Comparison of ENCODE assay signal across 8 cellular contexts in the genomic region with DNA sequence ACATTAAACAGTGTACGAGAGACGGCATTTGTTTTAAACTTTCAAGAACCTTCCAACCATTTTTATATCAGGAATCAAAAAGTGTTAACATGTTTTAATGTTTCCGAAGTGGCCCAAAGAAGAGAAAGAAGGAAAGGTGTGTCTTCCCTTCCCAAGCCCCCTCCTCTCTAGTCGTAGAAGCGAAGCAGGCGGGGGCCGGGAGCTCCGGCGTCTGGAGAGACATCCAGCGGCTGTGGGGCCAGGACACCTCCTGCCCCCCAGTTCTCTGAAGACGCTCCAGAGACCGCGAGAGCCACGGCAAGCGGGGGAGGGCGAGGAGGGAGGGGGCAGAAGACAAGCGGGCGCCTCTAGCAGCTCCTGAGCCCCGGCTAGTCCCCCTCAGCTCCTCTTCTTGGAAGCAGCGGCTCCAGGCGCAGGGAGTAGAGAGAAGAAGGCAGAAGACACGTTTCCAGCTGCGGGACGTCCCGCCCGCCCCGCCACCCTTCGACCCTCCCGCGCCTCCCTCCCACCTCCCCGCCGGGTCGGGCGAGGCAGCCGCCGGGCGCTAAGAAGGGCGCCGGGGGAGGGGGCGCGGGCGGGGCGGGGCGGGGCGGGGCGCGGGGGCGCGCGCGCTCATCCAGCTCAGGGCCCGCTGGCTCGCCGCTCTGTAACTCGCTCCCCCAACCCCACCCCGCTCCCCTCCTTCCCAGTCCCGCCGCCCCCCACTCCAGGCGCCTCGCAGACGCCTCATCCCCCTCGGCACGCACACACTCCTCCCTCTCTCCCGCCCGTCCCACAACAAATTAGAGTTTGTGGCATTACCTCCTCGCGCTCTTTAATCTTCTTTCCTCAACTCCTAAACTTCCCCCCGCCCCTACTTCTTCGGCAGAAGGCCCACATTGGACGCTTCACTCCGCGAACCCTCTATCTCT. TPM values are rescaled to one million over a fixed set of nuclear protein-coding genes. Genes with fewer than 3 reads are reported as not detected.
A peak's percentile ranks its signal among the peaks of the same experiment; 100 is the strongest.
DNase-seq lines count a peak whose midpoint lies in the region; ATAC-seq and TF ChIP-seq lines count a peak whose summit lies in the region.

A gene (minus strand): TSS at position 871 of the 911 bp plus-strand sequence.

- H3K9ac ChIP-seq in neural cell (ENCODE audit: low read length) (peak within 1 kb of the TSS; percentile 94), stomach smooth muscle (ENCODE audit: low read length in 2 of 2) (peak within 1 kb of the TSS; percentile 91 to 93)

- H3K4me3 ChIP-seq in fibroblast of the aortic adventitia (ENCODE audit: low read depth, low read length) (peak within 1 kb of the TSS; percentile 78), neural cell (ENCODE audit: low read length) (peak within 1 kb of the TSS; percentile 83), stomach smooth muscle (ENCODE audit: low read length in 2 of 2) (peak within 1 kb of the TSS; percentile 83 to 84)

- peaks cover 4% of the 10 kb centered on the region for H3F3A ChIP-seq in neural cell (ENCODE audit: insufficient read depth, low read length, poor library complexity, severe bottlenecking)

- no peaks in the 10 kb centered on the region for H4K20me1 ChIP-seq in neural cell (ENCODE audit: insufficient read depth)

- TF ChIP-seq CTCF in fibroblast of the aortic adventitia (IDR thresholded peaks at IDR 0.05; ENCODE audit: insufficient read depth, low read length), result no peak
- no peak for TF ChIP-seq CTCF in neural cell (IDR thresholded peaks at IDR 0.05; ENCODE audit: poor library complexity, severe bottlenecking)

- peak; percentile 63 for DNase-seq in CD1c-positive myeloid dendritic cell (ENCODE audit: extremely low spot score)
- peak; percentile 26 for DNase-seq in HPDE6-E6E7 (ENCODE audit: extremely low spot score)
- peak; percentile 64 for DNase-seq in RPMI8226
- peak; percentile 50 for DNase-seq in activated T-helper 9 cell treated with anti-CD3 and anti-CD28 coated beads, Interleukin-2, amount 50 U/mL, for 16 hours (ENCODE audit: low read depth)
- peak; percentile 68 for DNase-seq in fibroblast of the aortic adventitia (ENCODE audit: low read depth)

- TF ChIP-seq EP300 in neural cell (conservative IDR thresholded peaks at IDR 0.05; ENCODE audit: poor library complexity, severe bottlenecking), result no peak

- peak; percentile 30 for ATAC-seq in GM19452 (IDR thresholded peaks at IDR 0.05; ENCODE audit: unreplicated experiment)

- H3K27me3 ChIP-seq in neural cell (ENCODE audit: insufficient read depth, low read depth, low read length) (no peaks in the 10 kb centered on the region), stomach smooth muscle (ENCODE audit: control insufficient read depth in 1 of 2, insufficient read depth in 2 of 2, low read length in 2 of 2) (no peaks in the 10 kb centered on the region)

- H3K4me1 ChIP-seq in stomach smooth muscle (ENCODE audit: control insufficient read depth, insufficient read depth, low read length), result no peaks in the 10 kb centered on the region

- H3K9me3 ChIP-seq in neural cell (ENCODE audit: low read length) (no peaks in the 10 kb centered on the region), stomach smooth muscle (ENCODE audit: control insufficient read depth in 2 of 2, low read length in 2 of 2) (no peaks in the 10 kb centered on the region)

- peaks cover 3% of the 10 kb centered on the region for H3K79me2 ChIP-seq in neural cell (replicated peaks; ENCODE audit: insufficient read depth, low read length)

- H3K27ac ChIP-seq in neural cell (ENCODE audit: low read length) (peak within 1 kb of the TSS; percentile 95), stomach smooth muscle (ENCODE audit: low read length) (peak within 1 kb of the TSS; percentile 97)

- H3K36me3 ChIP-seq in neural cell (ENCODE audit: insufficient read depth, low read length), result no peaks in the 10 kb centered on the region
- H3K36me3 ChIP-seq in stomach smooth muscle (ENCODE audit: control insufficient read depth in 2 of 2, insufficient read depth in 2 of 2, low read length in 2 of 2), result no peaks in the 10 kb centered on the region

- peak; percentile 20 for TF ChIP-seq RAD21 in neural cell (conservative IDR thresholded peaks at IDR 0.05)

- H3K9me2 ChIP-seq in neural cell (ENCODE audit: insufficient read depth, low read length), result no peaks in the 10 kb centered on the region

- peak within 1 kb of the TSS; percentile 90 for H3K4me2 ChIP-seq in neural cell (ENCODE audit: low read length)

- peak within 1 kb of the TSS; percentile 84 for H2AFZ ChIP-seq in neural cell (ENCODE audit: low read depth, low read length)

TF ChIP-seq in neural cell, 6 proteins besides CTCF, POLR2A, EP300 and RAD21:
- TF ChIP-seq TAF1 (IDR thresholded peaks at IDR 0.05; ENCODE audit: low read depth), result peak; percentile 51
- peak; percentile 64 for TF ChIP-seq POLR2AphosphoS5 (IDR thresholded peaks at IDR 0.05)
- TF ChIP-seq MXI1 (conservative IDR thresholded peaks at IDR 0.05; ENCODE audit: poor library complexity, severe bottlenecking), result peak; percentile 33
- TF ChIP-seq, protein P1, sequence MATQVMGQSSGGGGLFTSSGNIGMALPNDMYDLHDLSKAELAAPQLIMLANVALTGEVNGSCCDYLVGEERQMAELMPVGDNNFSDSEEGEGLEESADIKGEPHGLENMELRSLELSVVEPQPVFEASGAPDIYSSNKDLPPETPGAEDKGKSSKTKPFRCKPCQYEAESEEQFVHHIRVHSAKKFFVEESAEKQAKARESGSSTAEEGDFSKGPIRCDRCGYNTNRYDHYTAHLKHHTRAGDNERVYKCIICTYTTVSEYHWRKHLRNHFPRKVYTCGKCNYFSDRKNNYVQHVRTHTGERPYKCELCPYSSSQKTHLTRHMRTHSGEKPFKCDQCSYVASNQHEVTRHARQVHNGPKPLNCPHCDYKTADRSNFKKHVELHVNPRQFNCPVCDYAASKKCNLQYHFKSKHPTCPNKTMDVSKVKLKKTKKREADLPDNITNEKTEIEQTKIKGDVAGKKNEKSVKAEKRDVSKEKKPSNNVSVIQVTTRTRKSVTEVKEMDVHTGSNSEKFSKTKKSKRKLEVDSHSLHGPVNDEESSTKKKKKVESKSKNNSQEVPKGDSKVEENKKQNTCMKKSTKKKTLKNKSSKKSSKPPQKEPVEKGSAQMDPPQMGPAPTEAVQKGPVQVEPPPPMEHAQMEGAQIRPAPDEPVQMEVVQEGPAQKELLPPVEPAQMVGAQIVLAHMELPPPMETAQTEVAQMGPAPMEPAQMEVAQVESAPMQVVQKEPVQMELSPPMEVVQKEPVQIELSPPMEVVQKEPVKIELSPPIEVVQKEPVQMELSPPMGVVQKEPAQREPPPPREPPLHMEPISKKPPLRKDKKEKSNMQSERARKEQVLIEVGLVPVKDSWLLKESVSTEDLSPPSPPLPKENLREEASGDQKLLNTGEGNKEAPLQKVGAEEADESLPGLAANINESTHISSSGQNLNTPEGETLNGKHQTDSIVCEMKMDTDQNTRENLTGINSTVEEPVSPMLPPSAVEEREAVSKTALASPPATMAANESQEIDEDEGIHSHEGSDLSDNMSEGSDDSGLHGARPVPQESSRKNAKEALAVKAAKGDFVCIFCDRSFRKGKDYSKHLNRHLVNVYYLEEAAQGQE (IDR thresholded peaks at IDR 0.05; ENCODE audit: borderline replicate concordance), result peak; percentile 13
- peak; percentile 23 for TF ChIP-seq SMC3 (conservative IDR thresholded peaks at IDR 0.05; ENCODE audit: poor library complexity)
- TF ChIP-seq EZH2 (IDR thresholded peaks at IDR 0.05; ENCODE audit: borderline replicate concordance, insufficient read depth, low read length, poor library complexity, severe bottlenecking), result no peak
TF ChIP-seq in neural cell: peak in this region for 5.

RNA-seq across cellular contexts. Expression of the gene that starts here (rescaled TPM):
- total RNA-seq in fibroblast of the aortic adventitia (ENCODE audit: low replicate concordance), result 35.7 and 47.2 TPM in 2 replicates
- 2.9 and 4.8 TPM in 2 replicates for polyA plus RNA-seq in neural cell
- polyA minus RNA-seq in neural cell, result 71.3 and 85.9 TPM in 2 replicates

Comparison
In these comparisons a context has a peak if more than half of its experiments do, and no peak if none do; other contexts are left out.
1. Peak in every context shown above with its lines: DNase-seq, ATAC-seq, H3K4me3 ChIP-seq and H3K27ac ChIP-seq.